24 cellular contexts compared by ENCODE assay signal in genomic region chr6:97630592-97630991, GRCh38.
DNase-seq lines count a peak whose midpoint lies in the region; ATAC-seq and TF ChIP-seq lines count a peak whose summit lies in the region.
"Had no signal": no experiment of that assay in that cellular context is flagged by ENCODE, and none has a peak within 500 bp of the region (broad histone marks: within the 10 kb centered on the region; RNA-seq: fewer than 3 reads in every experiment).

No MANE protein-coding gene starts in this region.

- H3K4me3 ChIP-seq in fibroblast of the aortic adventitia (ENCODE audit: low read depth, low read length): no peak overlapping the region
- H3K4me3 ChIP-seq: gastroesophageal sphincter, suprapubic skin, uterus had no signal

- ATAC-seq in SK-N-SH treated with all-trans-retinoic acid at 6 μM for 48 hours: peak; percentile 82
- ATAC-seq: activated T-cell treated with anti-CD3 and anti-CD28 coated beads, Interleukin-2, amount 50 U/mL, for 4 hours; gastroesophageal sphincter; sciatic nerve had no signal

- H3K27me3 Mint-ChIP-seq in type B pancreatic cell (no peaks in the 10 kb centered on the region), osteocyte (ENCODE audit: unreplicated experiment) (no peaks in the 10 kb centered on the region)
- H3K27me3 Mint-ChIP-seq: B cell, naive B cell had no signal

- H3K4me1 Mint-ChIP-seq in type B pancreatic cell (ENCODE audit: unreplicated experiment) (peaks cover 11% of the 10 kb centered on the region), osteocyte (ENCODE audit: unreplicated experiment) (peaks cover 12% of the 10 kb centered on the region)
- H3K4me1 Mint-ChIP-seq: B cell, naive B cell had no signal

- no peaks in the 10 kb centered on the region for H3K9me3 Mint-ChIP-seq in type B pancreatic cell
- no peaks in the 10 kb centered on the region for H3K9me3 Mint-ChIP-seq in osteocyte (ENCODE audit: unreplicated experiment)

- H3K36me3 Mint-ChIP-seq in type B pancreatic cell (no peaks in the 10 kb centered on the region), osteocyte (ENCODE audit: unreplicated experiment) (no peaks in the 10 kb centered on the region)
- H3K36me3 Mint-ChIP-seq: naive B cell had no signal

- H3K4me3 Mint-ChIP-seq in type B pancreatic cell (no peak overlapping the region), osteocyte (ENCODE audit: unreplicated experiment) (no peak overlapping the region)
- H3K4me3 Mint-ChIP-seq: activated T-cell treated with anti-CD3 and anti-CD28 coated beads, Interleukin-2, amount 50 U/mL, for 4 hours; B cell; naive B cell had no signal

- TF ChIP-seq CTCF in fibroblast of the aortic adventitia (IDR thresholded peaks at IDR 0.05; ENCODE audit: insufficient read depth, low read length): no peak
- TF ChIP-seq CTCF in GM10266 (IDR thresholded peaks at IDR 0.05; ENCODE audit: control insufficient read depth, insufficient read depth, low read depth, missing control alignments): no peak
- TF ChIP-seq CTCF in type B pancreatic cell (conservative IDR thresholded peaks at IDR 0.05): no peak
- TF ChIP-seq CTCF in osteocyte (IDR thresholded peaks at IDR 0.05): no peak

- H3K27ac Mint-ChIP-seq in type B pancreatic cell (no peak overlapping the region), osteocyte (ENCODE audit: unreplicated experiment) (no peak overlapping the region)
- H3K27ac Mint-ChIP-seq: B cell, naive B cell had no signal

- DNase-seq in GM04504 (ENCODE audit: low read depth) (peak; percentile 19), fibroblast of the aortic adventitia (ENCODE audit: low read depth) (peak; percentile 2), GM10266 (ENCODE audit: extremely low spot score) (no peak), type B pancreatic cell (ENCODE audit: extremely low spot score, unreplicated experiment) (no peak), nucleus accumbens (lab: John Stamatoyannopoulos, UW) (no peak), osteocyte (ENCODE audit: extremely low spot score, unreplicated experiment) (no peak)
- DNase-seq: activated CD4-positive, CD25-positive, alpha-beta regulatory T cell treated with anti-CD3 and anti-CD28 coated beads, Interleukin-2, amount 50 U/mL, for 72 hours; activated CD8-positive, alpha-beta memory T cell treated with anti-CD3 and anti-CD28 coated beads for 24 hours; activated naive CD4-positive, alpha-beta T cell treated with Interleukin-2 at 50 U/mL for 16 hours; activated T-cell treated with anti-CD3 and anti-CD28 coated beads, Interleukin-2, amount 50 U/mL, for 4 hours; amygdala; DMS79; KG1; mesendoderm; naive B cell; NCI-H1694; NCI-H69; Right ventricle myocardium superior; uterus had no signal

TF ChIP-seq in SK-N-SH treated with all-trans-retinoic acid at 6 μM for 48 hours, 23 proteins besides CTCF, POLR2A, EP300 and RAD21 (continues in another document):
- TF ChIP-seq, protein P1, sequence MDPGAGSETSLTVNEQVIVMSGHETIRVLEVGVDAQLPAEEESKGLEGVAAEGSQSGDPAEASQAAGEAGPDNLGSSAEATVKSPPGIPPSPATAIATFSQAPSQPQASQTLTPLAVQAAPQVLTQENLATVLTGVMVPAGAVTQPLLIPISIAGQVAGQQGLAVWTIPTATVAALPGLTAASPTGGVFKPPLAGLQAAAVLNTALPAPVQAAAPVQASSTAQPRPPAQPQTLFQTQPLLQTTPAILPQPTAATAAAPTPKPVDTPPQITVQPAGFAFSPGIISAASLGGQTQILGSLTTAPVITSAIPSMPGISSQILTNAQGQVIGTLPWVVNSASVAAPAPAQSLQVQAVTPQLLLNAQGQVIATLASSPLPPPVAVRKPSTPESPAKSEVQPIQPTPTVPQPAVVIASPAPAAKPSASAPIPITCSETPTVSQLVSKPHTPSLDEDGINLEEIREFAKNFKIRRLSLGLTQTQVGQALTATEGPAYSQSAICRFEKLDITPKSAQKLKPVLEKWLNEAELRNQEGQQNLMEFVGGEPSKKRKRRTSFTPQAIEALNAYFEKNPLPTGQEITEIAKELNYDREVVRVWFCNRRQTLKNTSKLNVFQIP (CRISPR knock-in tag; IDR thresholded peaks at IDR 0.05; ENCODE audit: borderline replicate concordance, low read depth): no peak
- peak; percentile 50; the same call in 1 of the 2 replicates for TF ChIP-seq TOX (CRISPR knock-in tag; IDR thresholded peaks at IDR 0.05; ENCODE audit: borderline replicate concordance)
- TF ChIP-seq ZNF70 (CRISPR knock-in tag; IDR thresholded peaks at IDR 0.05): no peak
- TF ChIP-seq ESRRG (CRISPR knock-in tag; IDR thresholded peaks at IDR 0.05): no peak
- no peak for TF ChIP-seq PATZ1 (CRISPR knock-in tag; IDR thresholded peaks at IDR 0.05; ENCODE audit: borderline replicate concordance)
- TF ChIP-seq ZNF565 (CRISPR knock-in tag; conservative IDR thresholded peaks at IDR 0.05; ENCODE audit: low read depth): no peak
- TF ChIP-seq GLIS3 (CRISPR knock-in tag; IDR thresholded peaks at IDR 0.05): no peak
- TF ChIP-seq, protein P2, sequence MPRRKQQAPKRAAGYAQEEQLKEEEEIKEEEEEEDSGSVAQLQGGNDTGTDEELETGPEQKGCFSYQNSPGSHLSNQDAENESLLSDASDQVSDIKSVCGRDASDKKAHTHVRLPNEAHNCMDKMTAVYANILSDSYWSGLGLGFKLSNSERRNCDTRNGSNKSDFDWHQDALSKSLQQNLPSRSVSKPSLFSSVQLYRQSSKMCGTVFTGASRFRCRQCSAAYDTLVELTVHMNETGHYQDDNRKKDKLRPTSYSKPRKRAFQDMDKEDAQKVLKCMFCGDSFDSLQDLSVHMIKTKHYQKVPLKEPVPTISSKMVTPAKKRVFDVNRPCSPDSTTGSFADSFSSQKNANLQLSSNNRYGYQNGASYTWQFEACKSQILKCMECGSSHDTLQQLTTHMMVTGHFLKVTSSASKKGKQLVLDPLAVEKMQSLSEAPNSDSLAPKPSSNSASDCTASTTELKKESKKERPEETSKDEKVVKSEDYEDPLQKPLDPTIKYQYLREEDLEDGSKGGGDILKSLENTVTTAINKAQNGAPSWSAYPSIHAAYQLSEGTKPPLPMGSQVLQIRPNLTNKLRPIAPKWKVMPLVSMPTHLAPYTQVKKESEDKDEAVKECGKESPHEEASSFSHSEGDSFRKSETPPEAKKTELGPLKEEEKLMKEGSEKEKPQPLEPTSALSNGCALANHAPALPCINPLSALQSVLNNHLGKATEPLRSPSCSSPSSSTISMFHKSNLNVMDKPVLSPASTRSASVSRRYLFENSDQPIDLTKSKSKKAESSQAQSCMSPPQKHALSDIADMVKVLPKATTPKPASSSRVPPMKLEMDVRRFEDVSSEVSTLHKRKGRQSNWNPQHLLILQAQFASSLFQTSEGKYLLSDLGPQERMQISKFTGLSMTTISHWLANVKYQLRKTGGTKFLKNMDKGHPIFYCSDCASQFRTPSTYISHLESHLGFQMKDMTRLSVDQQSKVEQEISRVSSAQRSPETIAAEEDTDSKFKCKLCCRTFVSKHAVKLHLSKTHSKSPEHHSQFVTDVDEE (CRISPR knock-in tag; IDR thresholded peaks at IDR 0.05): no peak
- no peak for TF ChIP-seq ZNF8 (CRISPR knock-in tag; IDR thresholded peaks at IDR 0.05)
- no peak for TF ChIP-seq BACH2 (CRISPR knock-in tag; IDR thresholded peaks at IDR 0.05; ENCODE audit: borderline replicate concordance)
- TF ChIP-seq, protein P3, sequence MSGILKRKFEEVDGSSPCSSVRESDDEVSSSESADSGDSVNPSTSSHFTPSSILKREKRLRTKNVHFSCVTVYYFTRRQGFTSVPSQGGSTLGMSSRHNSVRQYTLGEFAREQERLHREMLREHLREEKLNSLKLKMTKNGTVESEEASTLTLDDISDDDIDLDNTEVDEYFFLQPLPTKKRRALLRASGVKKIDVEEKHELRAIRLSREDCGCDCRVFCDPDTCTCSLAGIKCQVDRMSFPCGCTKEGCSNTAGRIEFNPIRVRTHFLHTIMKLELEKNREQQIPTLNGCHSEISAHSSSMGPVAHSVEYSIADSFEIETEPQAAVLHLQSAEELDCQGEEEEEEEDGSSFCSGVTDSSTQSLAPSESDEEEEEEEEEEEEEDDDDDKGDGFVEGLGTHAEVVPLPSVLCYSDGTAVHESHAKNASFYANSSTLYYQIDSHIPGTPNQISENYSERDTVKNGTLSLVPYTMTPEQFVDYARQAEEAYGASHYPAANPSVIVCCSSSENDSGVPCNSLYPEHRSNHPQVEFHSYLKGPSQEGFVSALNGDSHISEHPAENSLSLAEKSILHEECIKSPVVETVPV (CRISPR knock-in tag; IDR thresholded peaks at IDR 0.05): no peak
- no peak for TF ChIP-seq PPARA (CRISPR knock-in tag; IDR thresholded peaks at IDR 0.05; ENCODE audit: borderline replicate concordance)
- no peak for TF ChIP-seq OSR1 (CRISPR knock-in tag; IDR thresholded peaks at IDR 0.05)
- TF ChIP-seq SNAI2 (CRISPR knock-in tag; IDR thresholded peaks at IDR 0.05): no peak
- TF ChIP-seq ARNTL (CRISPR knock-in tag; IDR thresholded peaks at IDR 0.05; ENCODE audit: borderline replicate concordance, low read depth): no peak
- 0 out of 2 replicates have a peak, but pooled peaks have one; percentile 25 for TF ChIP-seq CREB5 (CRISPR knock-in tag; IDR thresholded peaks at IDR 0.05; ENCODE audit: low read depth)
- TF ChIP-seq ZFP30 (CRISPR knock-in tag; IDR thresholded peaks at IDR 0.05): no peak

Comparison
In these comparisons a context has a peak if more than half of its experiments do, and no peak if none do; other contexts are left out.
1. DNase-seq: peak in GM04504 (single experiment) and fibroblast of the aortic adventitia (single experiment); none in GM10266 (single experiment), type B pancreatic cell (single experiment), nucleus accumbens (0 of 56) and osteocyte (single experiment).